Comparison of ENCODE assay signal across 32 cellular contexts in the genomic region with DNA sequence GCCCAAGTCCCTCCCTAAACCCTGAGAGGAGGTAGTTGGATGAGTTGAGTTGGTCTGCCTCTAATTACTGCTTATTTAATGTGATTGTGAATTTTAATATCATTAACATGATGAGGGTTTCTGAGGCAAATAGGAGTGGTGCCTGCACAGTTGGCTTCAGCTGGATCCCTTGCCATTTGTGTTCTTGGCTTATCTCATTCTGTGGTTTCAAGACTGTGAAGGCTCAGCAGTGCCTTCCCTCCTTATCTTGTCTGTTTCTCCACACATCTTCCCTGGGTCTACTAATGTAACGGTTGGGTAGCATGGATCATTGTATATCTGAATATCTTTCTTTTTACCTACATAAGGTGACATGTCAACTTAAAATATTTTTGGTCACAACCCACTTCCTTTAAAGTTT. TPM values are rescaled to one million over a fixed set of nuclear protein-coding genes. Genes with fewer than 3 reads are reported as not detected.
"Had no signal": no experiment of that assay in that cellular context is flagged by ENCODE, and none has a peak within 500 bp of the region (broad histone marks: within the 10 kb centered on the region; RNA-seq: fewer than 3 reads in every experiment).

No MANE protein-coding gene starts in this region.

- H3K9me3 ChIP-seq: heart left ventricle, spleen, testis, tibial nerve, upper lobe of right lung, vagina had no signal

- H3K27me3 ChIP-seq: testis had no signal

- H3K27ac ChIP-seq: dorsolateral prefrontal cortex, heart left ventricle, spleen, testis, tibial nerve, upper lobe of right lung, vagina had no signal

- H3K36me3 ChIP-seq: heart left ventricle, spleen, tibial nerve, upper lobe of right lung, vagina had no signal

- ATAC-seq: esophagus mucosa; heart left ventricle; natural killer cell; sciatic nerve; stimulated activated naive B cell treated with anti-CD40 and anti-IgM and Interleukin-4, amounts not matched to agents 10 μg/mL and 1 μg/mL and 100 μg/mL, for 72 hours; stimulated activated naive CD8-positive, alpha-beta T cell treated with anti-CD3 and anti-CD28 coated beads, Interleukin-15, amount 100 ng/mL, for 72 hours; upper lobe of right lung had no signal

- H3K4me3 ChIP-seq: dorsolateral prefrontal cortex, heart left ventricle, spleen, testis, tibial nerve, upper lobe of right lung, vagina had no signal

- DNase-seq: dorsolateral prefrontal cortex; effector CD8-positive, alpha-beta T cell; heart left ventricle; hypothalamus; kidney glomerular epithelial cell; mammary epithelial cell; natural killer cell; posterior cingulate gyrus; spleen; stimulated activated CD4-positive, alpha-beta T cell treated with anti-CD3 and anti-CD28 coated beads, Interleukin-15, amount 100 ng/mL, for 24 hours; stimulated activated CD4-positive, alpha-beta T cell treated with anti-CD3 and anti-CD28 coated beads, Interleukin-2, amount 100 ng/mL, for 24 hours; stimulated activated CD4-positive, alpha-beta T cell treated with anti-CD3 and anti-CD28 coated beads, Interleukin-4, amount 100 ng/mL, for 4 hours; stimulated activated naive B cell treated with anti-CD40 and anti-IgM and Interleukin-4, amounts not matched to agents 10 μg/mL and 1 μg/mL and 100 μg/mL, for 72 hours; stimulated activated naive CD8-positive, alpha-beta T cell treated with anti-CD3 and anti-CD28 coated beads, Interleukin-15, amount 100 ng/mL, for 72 hours; testis; upper lobe of right lung had no signal

- FAIRE-seq: frontal cortex, islet of Langerhans had no signal

RNA-seq across cellular contexts. Expression of a gene that starts 1.6 kb away (rescaled TPM):
- total RNA-seq: esophagus mucosa, myocyte, osteocyte, pulmonary artery endothelial cell, sciatic nerve, subcutaneous adipose tissue had no signal
- polyA plus RNA-seq: mammary epithelial cell had no signal

RNA-seq across cellular contexts. Expression of a gene that starts 8.5 kb away (rescaled TPM):
- total RNA-seq: esophagus mucosa, fibroblast of lung, glomerular endothelial cell, heart left ventricle, lower leg skin, mammary epithelial cell, mucosa of gallbladder, myocyte, natural killer cell, neural crest cell, osteocyte, pulmonary artery endothelial cell, sciatic nerve, skeletal muscle tissue, spleen, subcutaneous adipose tissue had no signal
- polyA plus RNA-seq: fibroblast of lung, heart left ventricle, mammary epithelial cell, spleen had no signal
